ENCODE assay signal across 1 cellular context in genomic region chr13:114234645-114235421, GRCh38.
A peak's percentile ranks its signal among the peaks of the same experiment; 100 is the strongest.
TF ChIP-seq lines count a peak whose summit lies in the region.

Gene CDC16, plus strand, starts transcription at chr13:114234897. Its CDS starts 188 bp downstream, at chr13:114235085.

TF ChIP-seq in K562, 482 proteins besides CTCF, POLR2A, EP300 and RAD21 (continued from another document):
- no peak for TF ChIP-seq CHD7 (IDR thresholded peaks at IDR 0.05; ENCODE audit: low read depth, low read length)
- peak; percentile 90 to 99 (median 97) for TF ChIP-seq ZBTB11 (CRISPR knock-in tag; IDR thresholded peaks at IDR 0.05)
- no peak for TF ChIP-seq TCF3 (CRISPR knock-in tag; IDR thresholded peaks at IDR 0.05)
- peak; percentile 66; the same call in 1 of the 2 replicates for TF ChIP-seq NR1H2 (CRISPR knock-in tag; IDR thresholded peaks at IDR 0.05)
- TF ChIP-seq PHTF2 (CRISPR knock-in tag; IDR thresholded peaks at IDR 0.05): no peak
- TF ChIP-seq ZNF449 (CRISPR knock-in tag; IDR thresholded peaks at IDR 0.05): no peak
